27 cellular contexts compared by ENCODE assay signal in the genomic region with DNA sequence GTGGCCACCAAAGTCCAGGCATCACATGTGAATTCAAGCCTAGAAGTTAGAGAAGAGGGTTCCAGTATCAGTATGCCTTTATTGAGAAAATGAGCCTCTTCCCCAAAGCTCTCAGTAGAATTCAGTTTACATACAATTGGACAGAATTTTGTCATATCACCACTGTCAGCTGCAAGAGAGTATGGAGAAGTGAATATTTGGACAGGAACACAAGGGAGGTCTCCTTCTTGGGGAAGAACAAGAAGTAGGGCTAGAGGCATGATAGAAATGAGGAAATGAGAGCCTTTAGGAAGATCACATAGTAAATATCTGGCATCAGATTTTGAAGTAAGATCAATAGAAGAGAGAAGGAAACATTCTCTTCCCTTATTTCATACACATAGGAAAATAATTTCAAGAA.
"Had no signal": no experiment of that assay in that cellular context is flagged by ENCODE, and none has a peak within 500 bp of the region (broad histone marks: within the 10 kb centered on the region; RNA-seq: fewer than 3 reads in every experiment).

No MANE protein-coding gene starts in this region.

- H3K27ac ChIP-seq: esophagus muscularis mucosa, foreskin keratinocyte, gastroesophageal sphincter, heart right ventricle, left lung, neural progenitor cell, parathyroid adenoma, prostate gland, right atrium auricular region, suprapubic skin, transverse colon had no signal

- H3K36me3 ChIP-seq: esophagus muscularis mucosa, gastroesophageal sphincter, heart right ventricle, left lung, neural progenitor cell, prostate gland, right atrium auricular region, suprapubic skin, transverse colon had no signal

- H3K27me3 ChIP-seq: esophagus muscularis mucosa, gastroesophageal sphincter, heart right ventricle, left lung, neural progenitor cell, right atrium auricular region, suprapubic skin, transverse colon had no signal

- H3K9me3 ChIP-seq: prostate gland had no signal

- H3K4me3 ChIP-seq: esophagus muscularis mucosa, gastroesophageal sphincter, heart right ventricle, left lung, neural progenitor cell, prostate gland, right atrium auricular region, smooth muscle cell, suprapubic skin, transverse colon had no signal

- H3K4me1 ChIP-seq: esophagus muscularis mucosa, foreskin keratinocyte, gastroesophageal sphincter, heart right ventricle, left lung, neural progenitor cell, parathyroid adenoma, prostate gland, right atrium auricular region, suprapubic skin, transverse colon had no signal

- DNase-seq: effector memory CD4-positive, alpha-beta T cell; foreskin keratinocyte; glutamatergic neuron; heart right ventricle; hippocampal formation; left cardiac atrium; left lung; mammary epithelial cell; mesendoderm; midbrain; naive thymus-derived CD4-positive, alpha-beta T cell; stimulated activated CD4-positive, alpha-beta T cell treated with anti-CD3 and anti-CD28 coated beads, Interleukin-12 subunit alpha, Interleukin-12 subunit beta, amount 100 ng/mL, for 4 hours; stimulated activated CD4-positive, alpha-beta T cell treated with anti-CD3 and anti-CD28 coated beads, Interleukin-1b, Interleukin-23, amount 100 ng/mL, for 48 hours; stimulated activated CD4-positive, alpha-beta T cell treated with anti-CD3 and anti-CD28 coated beads, Interleukin-4, amount 100 ng/mL, for 1 hour; stimulated activated CD8-positive, alpha-beta memory T cell treated with anti-CD3 and anti-CD28 coated beads, Interleukin-4, amount 100 ng/mL, for 48 hours; stimulated activated naive CD4-positive, alpha-beta T cell; stimulated activated naive CD8-positive, alpha-beta T cell treated with anti-CD3 and anti-CD28 coated beads, Interleukin-15, amount 100 ng/mL, for 72 hours; transverse colon had no signal

- ATAC-seq: foreskin keratinocyte; gastroesophageal sphincter; heart right ventricle; left cardiac atrium; left lung; naive thymus-derived CD4-positive, alpha-beta T cell; sciatic nerve; stimulated activated naive CD8-positive, alpha-beta T cell treated with anti-CD3 and anti-CD28 coated beads, Interleukin-15, amount 100 ng/mL, for 72 hours had no signal
